2 cellular contexts compared by ENCODE assay signal in genomic region chr7:44120395-44120794, GRCh38.
TF ChIP-seq lines count a peak whose summit lies in the region.

No MANE protein-coding gene starts in this region.

TF ChIP-seq in HEK293, 187 proteins besides CTCF, POLR2A, EP300 and RAD21:
- TF ChIP-seq GLI2 (tag by site-specific recombination; IDR thresholded peaks at IDR 0.05; ENCODE audit: borderline replicate concordance, low read depth), result no peak
- TF ChIP-seq EGR2 (tag by site-specific recombination; IDR thresholded peaks at IDR 0.05; ENCODE audit: low read depth), result peak; percentile 75
- no peak for TF ChIP-seq ZNF654 (tag by site-specific recombination; IDR thresholded peaks at IDR 0.05; ENCODE audit: low read depth)
- no peak for TF ChIP-seq ZNF248 (tag by site-specific recombination; IDR thresholded peaks at IDR 0.05)
- no peak for TF ChIP-seq ZNF473 (tag by site-specific recombination; IDR thresholded peaks at IDR 0.05)
- peak; percentile 13; the same call in 1 of the 2 replicates for TF ChIP-seq ZIC2 (tag by site-specific recombination; IDR thresholded peaks at IDR 0.05)
- TF ChIP-seq HOXC10 (CRISPR knock-in tag; IDR thresholded peaks at IDR 0.05), result no peak
- peak; percentile 80 for TF ChIP-seq ZFHX2 (tag by site-specific recombination; conservative IDR thresholded peaks at IDR 0.05)
- no peak for TF ChIP-seq ZBTB10 (tag by site-specific recombination; IDR thresholded peaks at IDR 0.05)
- TF ChIP-seq ZSCAN18 (tag by site-specific recombination; IDR thresholded peaks at IDR 0.05), result no peak
- TF ChIP-seq ZNF645 (tag by site-specific recombination; IDR thresholded peaks at IDR 0.05), result no peak
- no peak for TF ChIP-seq ZNF521 (tag by site-specific recombination; IDR thresholded peaks at IDR 0.05)
- TF ChIP-seq ZNF292 (tag by site-specific recombination; IDR thresholded peaks at IDR 0.05; ENCODE audit: borderline replicate concordance, low read depth), result no peak
- TF ChIP-seq ZNF132 (tag by site-specific recombination; IDR thresholded peaks at IDR 0.05; ENCODE audit: borderline replicate concordance), result no peak
- no peak for TF ChIP-seq ZBTB11 (tag by site-specific recombination; conservative IDR thresholded peaks at IDR 0.05; ENCODE audit: low read depth)
- TF ChIP-seq ZNF596 (tag by site-specific recombination; IDR thresholded peaks at IDR 0.05), result no peak

TF ChIP-seq in GM12878, 131 proteins besides CTCF, POLR2A, EP300 and RAD21:
- TF ChIP-seq HDGF (IDR thresholded peaks at IDR 0.05) (no peak), NBN (IDR thresholded peaks at IDR 0.05) (no peak), USF1 (IDR thresholded peaks at IDR 0.05; ENCODE audit: borderline replicate concordance, extremely low read length, insufficient read depth, low read depth, low read length) (no peak), PKNOX1 (IDR thresholded peaks at IDR 0.05) (no peak), BCLAF1 (IDR thresholded peaks at IDR 0.05) (no peak), BMI1 (IDR thresholded peaks at IDR 0.05; ENCODE audit: borderline replicate concordance) (no peak), TBL1XR1 (IDR thresholded peaks at IDR 0.05; ENCODE audit: low read depth, low read length) (no peak)
